9 cellular contexts compared by ENCODE assay signal in genomic region chr3:4866841-4867240, GRCh38.
DNase-seq lines count a peak whose midpoint lies in the region; ATAC-seq, FAIRE-seq and TF ChIP-seq lines count a peak whose summit lies in the region.
"Had no signal": no experiment of that assay in that cellular context is flagged by ENCODE, and none has a peak within 500 bp of the region (broad histone marks: within the 10 kb centered on the region; RNA-seq: fewer than 3 reads in every experiment).

No MANE protein-coding gene starts in this region.

- no peaks in the 10 kb centered on the region for H3K27me3 ChIP-seq in CD4-positive, alpha-beta T cell (ENCODE audit: control insufficient read depth, insufficient read depth, low read length)
- no peaks in the 10 kb centered on the region for H3K27me3 ChIP-seq in colonic mucosa

- H3K4me3 ChIP-seq in colonic mucosa = no peak overlapping the region

- no peaks in the 10 kb centered on the region for H3K4me1 ChIP-seq in colonic mucosa

- H3K27me3 Mint-ChIP-seq in CD4-positive, alpha-beta T cell = no peaks in the 10 kb centered on the region
- no peaks in the 10 kb centered on the region for H3K27me3 Mint-ChIP-seq in naive thymus-derived CD8-positive, alpha-beta T cell

- H3K9me3 ChIP-seq in CD4-positive, alpha-beta T cell (ENCODE audit: control insufficient read depth, low read length) = peaks cover 2% of the 10 kb centered on the region
- no peaks in the 10 kb centered on the region for H3K9me3 ChIP-seq in colonic mucosa

- peak overlapping the region in 1 of 2 donors; percentile 86 for H3K9ac ChIP-seq in colonic mucosa (ENCODE audit: low read depth in 2 of 2, low read length in 2 of 2)

- TF ChIP-seq CTCF in CD4-positive, alpha-beta T cell (IDR thresholded peaks at IDR 0.05) = no peak
- TF ChIP-seq CTCF in colonic mucosa (IDR thresholded peaks at IDR 0.05) = no peak

- peaks cover 39% of the 10 kb centered on the region for H3K4me1 Mint-ChIP-seq in CD4-positive, alpha-beta T cell (ENCODE audit: low read depth)
- peaks cover 12 to 38% (median 33%) of the 10 kb centered on the region in 4 donors for H3K4me1 Mint-ChIP-seq in naive thymus-derived CD8-positive, alpha-beta T cell

- FAIRE-seq in GM19239 (lab: Jason Lieb, UNC) = no peak

- H3K27ac Mint-ChIP-seq in CD4-positive, alpha-beta T cell = peak overlapping the region; percentile 87
- H3K27ac Mint-ChIP-seq in naive thymus-derived CD8-positive, alpha-beta T cell = peak overlapping the region in 8 of 10 donors; percentile 43 to 93 (median 92)

- H3K27ac ChIP-seq in CD4-positive, alpha-beta T cell (ENCODE audit: low read depth, low read length) = no peak overlapping the region
- H3K27ac ChIP-seq in colonic mucosa = peak overlapping the region; percentile 95

- peaks cover 24% of the 10 kb centered on the region for H3K36me3 Mint-ChIP-seq in CD4-positive, alpha-beta T cell (ENCODE audit: low read depth)
- peaks cover 3 to 22% (median 21%) of the 10 kb centered on the region in 3 donors for H3K36me3 Mint-ChIP-seq in naive thymus-derived CD8-positive, alpha-beta T cell

- H3K4me3 Mint-ChIP-seq in CD4-positive, alpha-beta T cell = peak overlapping the region; percentile 86
- peak overlapping the region in 9 of 10 donors; percentile 73 to 90 (median 84) for H3K4me3 Mint-ChIP-seq in naive thymus-derived CD8-positive, alpha-beta T cell

- intact Hi-C loops in CD4-positive, alpha-beta T cell (cut with DNase I, micrococcal nuclease) = no loop called here
- intact Hi-C loops in colonic mucosa (cut with DNase I) = no loop called here

- POLR2A ChIA-PET in CD4-positive, alpha-beta T cell (lab: Charles Lee) = interaction anchor here (0.5 to 1.5 kb wide), 4 partner anchors 12 to 38 kb away, joined by 3 to 5 read pairs (median 4); no protein-coding TSS in a partner anchor
- POLR2A ChIA-PET in naive thymus-derived CD8-positive, alpha-beta T cell (lab: Charles Lee) = interaction anchor here (0.7 to 1.8 kb wide), 3 partner anchors 35 to 111 kb away, joined by 3 to 6 read pairs (median 3); no protein-coding TSS in a partner anchor

- CTCF ChIA-PET in CD4-positive, alpha-beta T cell (lab: Charles Lee) = interaction anchor here (1.0 to 1.4 kb wide), 2 partner anchors 16 to 27 kb away, joined by 4 to 9 read pairs; no protein-coding TSS in a partner anchor

- no peaks in the 10 kb centered on the region for H3K36me3 ChIP-seq in colonic mucosa

- no peak for DNase-seq in CD4-positive, alpha-beta T cell
- DNase-seq in NCI-H345 (lab: John Stamatoyannopoulos, UW) = peak; percentile 63
- DNase-seq in colonic mucosa = peak; percentile 41
- DNase-seq in naive thymus-derived CD8-positive, alpha-beta T cell = no peak
- DNase-seq in stimulated activated naive CD4-positive, alpha-beta T cell (lab: John Stamatoyannopoulos, UW) = no peak
- no peak for DNase-seq in NAMALWA (ENCODE audit: low spot score)
- no peak for DNase-seq in activated gamma-delta T cell treated with Interleukin-2 at 50 U/mL for 16 hours
- no peak for DNase-seq in GM19239 (ENCODE audit: insufficient read length, low spot score)
- DNase-seq: MV-4-11 had no signal

- no peak for ATAC-seq in CD4-positive, alpha-beta T cell (ENCODE audit: poor library complexity)
- no peak for ATAC-seq in naive thymus-derived CD8-positive, alpha-beta T cell

- H3K9me3 Mint-ChIP-seq in CD4-positive, alpha-beta T cell = no peaks in the 10 kb centered on the region
- H3K9me3 Mint-ChIP-seq in naive thymus-derived CD8-positive, alpha-beta T cell = peaks cover 0 to 21% (median 4%) of the 10 kb centered on the region in 9 donors

Comparison
In these comparisons a context has a peak if more than half of its experiments do, and no peak if none do; other contexts are left out.
1. DNase-seq: peak in NCI-H345 (single experiment) and colonic mucosa (single experiment); none in CD4-positive, alpha-beta T cell (0 of 10), naive thymus-derived CD8-positive, alpha-beta T cell (0 of 10), stimulated activated naive CD4-positive, alpha-beta T cell (0 of 6), NAMALWA (single experiment), activated gamma-delta T cell treated with Interleukin-2 at 50 U/mL for 16 hours (single experiment) and GM19239 (single experiment).